In genomic region chr12:62711626-62712305, GRCh38 we compare ENCODE assay signal across 17 cellular contexts.
DNase-seq lines count a peak whose midpoint lies in the region; ATAC-seq and TF ChIP-seq lines count a peak whose summit lies in the region.
"Had no signal": no experiment of that assay in that cellular context is flagged by ENCODE, and none has a peak within 500 bp of the region (broad histone marks: within the 10 kb centered on the region; RNA-seq: fewer than 3 reads in every experiment).

No MANE protein-coding gene starts in this region.

- peaks cover 29% of the 10 kb centered on the region for H3K4me1 ChIP-seq in left ventricle myocardium inferior

- intact Hi-C loops in left ventricle myocardium inferior (cut with micrococcal nuclease), result no loop called here
- intact Hi-C loops in left ventricle myocardium superior (cut with micrococcal nuclease), result no loop called here

- H3K27me3 ChIP-seq in left ventricle myocardium inferior (ENCODE audit: low read depth), result no peaks in the 10 kb centered on the region
- H3K27me3 ChIP-seq: esophagus muscularis mucosa, spleen had no signal

- H3K27ac ChIP-seq in left ventricle myocardium inferior (replicated peaks), result peak overlapping the region; percentile 79
- H3K27ac ChIP-seq: esophagus muscularis mucosa, VCaP had no signal

- H3K9me3 ChIP-seq in left ventricle myocardium inferior (replicated peaks), result no peaks in the 10 kb centered on the region
- H3K9me3 ChIP-seq: esophagus muscularis mucosa, HAP-1, spleen had no signal

- ATAC-seq in left ventricle myocardium superior (no peak), SK-N-SH treated with all-trans-retinoic acid at 6 μM for 48 hours (peak; percentile 51), GM18511 (IDR thresholded peaks at IDR 0.05; ENCODE audit: unreplicated experiment) (no peak)
- no peak for ATAC-seq in activated CD4-positive, CD25-positive, alpha-beta regulatory T cell treated with anti-CD3 and anti-CD28 coated beads, Interleukin-2, amount 50 U/mL, for 24 hours

- no peak overlapping the region for H3K4me3 ChIP-seq in left ventricle myocardium inferior
- H3K4me3 ChIP-seq: esophagus muscularis mucosa, HAP-1, spleen had no signal

- no peak for TF ChIP-seq CTCF in left ventricle myocardium inferior (IDR thresholded peaks at IDR 0.05; ENCODE audit: borderline replicate concordance)

- DNase-seq in left ventricle myocardium inferior (no peak), left ventricle myocardium superior (no peak), kidney tubule cell (ENCODE audit: low spot score) (peak; percentile 50), iPS-NIHi11 (ENCODE audit: low spot score) (no peak), globus pallidus (ENCODE audit: low spot score) (no peak)
- DNase-seq: activated gamma-delta T cell; CD4-positive, alpha-beta memory T cell; KBM-7; NCI-H1092; spleen; stimulated activated naive CD4-positive, alpha-beta T cell treated with Interleukin-2 at 50 U/mL for 16 hours had no signal

- H3K36me3 ChIP-seq in left ventricle myocardium inferior, result peaks cover 9% of the 10 kb centered on the region
- H3K36me3 ChIP-seq: esophagus muscularis mucosa, HAP-1, spleen had no signal

TF ChIP-seq in SK-N-SH treated with all-trans-retinoic acid at 6 μM for 48 hours, 23 proteins besides CTCF, POLR2A, EP300 and RAD21:
- TF ChIP-seq TCF4 (CRISPR knock-in tag; IDR thresholded peaks at IDR 0.05; ENCODE audit: borderline replicate concordance) (no peak), TSHZ2 (CRISPR knock-in tag; IDR thresholded peaks at IDR 0.05) (no peak), ARNTL (CRISPR knock-in tag; IDR thresholded peaks at IDR 0.05; ENCODE audit: borderline replicate concordance, low read depth) (no peak), RARB (CRISPR knock-in tag; IDR thresholded peaks at IDR 0.05) (no peak), TOX (CRISPR knock-in tag; IDR thresholded peaks at IDR 0.05; ENCODE audit: borderline replicate concordance) (no peak), SNAI2 (CRISPR knock-in tag; IDR thresholded peaks at IDR 0.05) (no peak), GLIS3 (CRISPR knock-in tag; IDR thresholded peaks at IDR 0.05) (no peak), ZNF70 (CRISPR knock-in tag; IDR thresholded peaks at IDR 0.05) (no peak)
